ENCODE assay signal across 8 cellular contexts in genomic region chr10:119651514-119652327, GRCh38. TPM values are rescaled to one million over a fixed set of nuclear protein-coding genes. Genes with fewer than 3 reads are reported as not detected.
DNase-seq lines count a peak whose midpoint lies in the region; ATAC-seq and TF ChIP-seq lines count a peak whose summit lies in the region.

No MANE protein-coding gene starts in this region.

- H3K4me3 ChIP-seq in KMS-11 (IDR thresholded peaks at IDR 0.05; ENCODE audit: insufficient read depth, low read depth, low read length) (no peak overlapping the region), ascending aorta (peak overlapping the region; percentile 99)

- peaks cover 4 to 13% of the 10 kb centered on the region in 2 donors for H3K4me1 Mint-ChIP-seq in stimulated activated naive B cell treated with anti-CD40 and anti-IgM and Interleukin-4, amounts not matched to agents 10 μg/mL and 1 μg/mL and 100 μg/mL, for 72 hours

- H3K4me1 ChIP-seq in KMS-11 (ENCODE audit: low read depth, poor library complexity, severe bottlenecking) = peaks cover 26% of the 10 kb centered on the region
- peaks cover 5 to 33% of the 10 kb centered on the region in 2 donors for H3K4me1 ChIP-seq in ascending aorta

- intact Hi-C loops in ascending aorta (cut with DNase I) = loop anchor here (1.0 to 10.0 kb wide), 10 partner anchors 27 to 897 kb away; partner anchors contain the start of genes CACUL1, GRK5, MCMBP and PRDX3

- H3K9me3 Mint-ChIP-seq in stimulated activated naive B cell treated with anti-CD40 and anti-IgM and Interleukin-4, amounts not matched to agents 10 μg/mL and 1 μg/mL and 100 μg/mL, for 72 hours = no peaks in the 10 kb centered on the region

- peak; percentile 43 for DNase-seq in AG20443 (ENCODE audit: low spot score)
- no peak for DNase-seq in ascending aorta (ENCODE audit: low spot score in 2 of 2)
- DNase-seq in iPS-NIHi11 (ENCODE audit: low spot score) = peak; percentile 55
- peak; percentile 4 for DNase-seq in stimulated activated naive B cell treated with anti-CD40 and anti-IgM and Interleukin-4, amounts not matched to agents 10 μg/mL and 1 μg/mL and 100 μg/mL, for 72 hours
- no peak for DNase-seq in T1000 (lab: John Stamatoyannopoulos, UW)
- DNase-seq in NOMO-1 treated with DMSO at 0.1 percent for 48 hours (lab: John Stamatoyannopoulos, UW; ENCODE audit: unreplicated experiment) = no peak

- H3K79me2 ChIP-seq in KMS-11 (ENCODE audit: insufficient read depth, low read depth) = peaks cover 45% of the 10 kb centered on the region

- ATAC-seq in GM19467 (IDR thresholded peaks at IDR 0.05; ENCODE audit: unreplicated experiment) = peak; percentile 31
- ATAC-seq in stimulated activated naive B cell treated with anti-CD40 and anti-IgM and Interleukin-4, amounts not matched to agents 10 μg/mL and 1 μg/mL and 100 μg/mL, for 72 hours (replicated peaks) = peak; percentile 46 to 54

- H3K36me3 ChIP-seq in KMS-11 (ENCODE audit: insufficient read depth) (no peaks in the 10 kb centered on the region), ascending aorta (peaks cover 0 to 11% of the 10 kb centered on the region in 2 donors)

- H3K27ac ChIP-seq in KMS-11 = peak overlapping the region; percentile 71
- H3K27ac ChIP-seq in ascending aorta = peak overlapping the region; percentile 99

- peak overlapping the region; percentile 73 for H3K27ac Mint-ChIP-seq in stimulated activated naive B cell treated with anti-CD40 and anti-IgM and Interleukin-4, amounts not matched to agents 10 μg/mL and 1 μg/mL and 100 μg/mL, for 72 hours

- H3K27me3 ChIP-seq in KMS-11 (ENCODE audit: insufficient read depth, low read depth) = no peaks in the 10 kb centered on the region
- no peaks in the 10 kb centered on the region for H3K27me3 ChIP-seq in ascending aorta

- TF ChIP-seq CTCF in KMS-11 (conservative IDR thresholded peaks at IDR 0.05; ENCODE audit: low read depth, low read length) = no peak; the same call in 1 of the 2 replicates
- no peak for TF ChIP-seq CTCF in ascending aorta (IDR thresholded peaks at IDR 0.05)

- peaks cover 4 to 6% of the 10 kb centered on the region in 2 donors for H3K27me3 Mint-ChIP-seq in stimulated activated naive B cell treated with anti-CD40 and anti-IgM and Interleukin-4, amounts not matched to agents 10 μg/mL and 1 μg/mL and 100 μg/mL, for 72 hours

- peak overlapping the region; percentile 87 for H3K9ac ChIP-seq in KMS-11

- H3K4me2 ChIP-seq in KMS-11 = peak overlapping the region; percentile 75

- peak overlapping the region; percentile 77 for H2AFZ ChIP-seq in KMS-11 (ENCODE audit: low read depth)

- H4K20me1 ChIP-seq in KMS-11 (ENCODE audit: insufficient read depth) = 0 out of 2 replicates have a peak, but pooled peaks cover 3% of the 10 kb centered on the region

- peak overlapping the region; percentile 86 to 92 for H3K4me3 Mint-ChIP-seq in stimulated activated naive B cell treated with anti-CD40 and anti-IgM and Interleukin-4, amounts not matched to agents 10 μg/mL and 1 μg/mL and 100 μg/mL, for 72 hours

- H3K36me3 Mint-ChIP-seq in stimulated activated naive B cell treated with anti-CD40 and anti-IgM and Interleukin-4, amounts not matched to agents 10 μg/mL and 1 μg/mL and 100 μg/mL, for 72 hours = no peaks in the 10 kb centered on the region

- H3K9me3 ChIP-seq in ascending aorta = no peaks in the 10 kb centered on the region

RNA-seq across cellular contexts. Expression of gene BAG3, which starts 0.5 kb away (rescaled TPM):
- total RNA-seq in ascending aorta = 88.0 TPM

RNA-seq across cellular contexts. Expression of gene TIAL1, which starts 55.0 kb away (rescaled TPM):
- 35.5 TPM for total RNA-seq in ascending aorta

Comparison
In these comparisons a context has a peak if more than half of its experiments do, and no peak if none do; other contexts are left out.
1. DNase-seq: peak in AG20443 (single experiment), iPS-NIHi11 (single experiment) and stimulated activated naive B cell treated with anti-CD40 and anti-IgM and Interleukin-4, amounts not matched to agents 10 μg/mL and 1 μg/mL and 100 μg/mL, for 72 hours (single experiment); none in ascending aorta (0 of 2), T1000 (single experiment) and NOMO-1 treated with DMSO at 0.1 percent for 48 hours (single experiment).